ENCODE assay signal across 21 cellular contexts in genomic region chr10:53052765-53053164, GRCh38.
"Had no signal": no experiment of that assay in that cellular context is flagged by ENCODE, and none has a peak within 500 bp of the region (broad histone marks: within the 10 kb centered on the region; RNA-seq: fewer than 3 reads in every experiment).

No MANE protein-coding gene starts in this region.

- H3K27ac Mint-ChIP-seq: immature natural killer cell; naive thymus-derived CD8-positive, alpha-beta T cell; stimulated activated naive B cell treated with anti-CD40 and anti-IgM and Interleukin-4, amounts not matched to agents 10 μg/mL and 1 μg/mL and 100 μg/mL, for 72 hours had no signal

- H3K4me1 Mint-ChIP-seq: immature natural killer cell; naive thymus-derived CD8-positive, alpha-beta T cell; stimulated activated naive B cell treated with anti-CD40 and anti-IgM and Interleukin-4, amounts not matched to agents 10 μg/mL and 1 μg/mL and 100 μg/mL, for 72 hours had no signal

- ATAC-seq: foreskin keratinocyte; left colon; mucosa of descending colon; naive thymus-derived CD8-positive, alpha-beta T cell; right cardiac atrium had no signal

- H3K4me3 Mint-ChIP-seq: immature natural killer cell; naive thymus-derived CD8-positive, alpha-beta T cell; stimulated activated naive B cell treated with anti-CD40 and anti-IgM and Interleukin-4, amounts not matched to agents 10 μg/mL and 1 μg/mL and 100 μg/mL, for 72 hours had no signal

- H3K27me3 ChIP-seq: colonic mucosa, esophagus squamous epithelium, foreskin keratinocyte, ovary, spleen, stomach, transverse colon had no signal

- DNase-seq: colonic mucosa; dermis blood vessel endothelial cell; esophagus squamous epithelium; foreskin keratinocyte; immature natural killer cell; left colon; mammary epithelial cell; mucosa of descending colon; naive thymus-derived CD8-positive, alpha-beta T cell; nucleus accumbens; ovary; right cardiac atrium; spleen; stimulated activated CD4-positive, alpha-beta T cell treated with anti-CD3 and anti-CD28 coated beads, Interleukin-15, amount 100 ng/mL, for 24 hours; stimulated activated CD4-positive, alpha-beta T cell treated with anti-CD3 and anti-CD28 coated beads, Interleukin-1b, Interleukin-23, amount 100 ng/mL, for 48 hours; stimulated activated CD4-positive, alpha-beta T cell treated with anti-CD3 and anti-CD28 coated beads, Interleukin-4, amount 100 ng/mL, for 24 hours; stimulated activated naive B cell treated with anti-CD40 and anti-IgM and Interleukin-4, amounts not matched to agents 10 μg/mL and 1 μg/mL and 100 μg/mL, for 72 hours; stomach; substantia nigra; transverse colon had no signal

- H3K27me3 Mint-ChIP-seq: naive thymus-derived CD8-positive, alpha-beta T cell; stimulated activated naive B cell treated with anti-CD40 and anti-IgM and Interleukin-4, amounts not matched to agents 10 μg/mL and 1 μg/mL and 100 μg/mL, for 72 hours had no signal

- H3K9me3 Mint-ChIP-seq: stimulated activated naive B cell treated with anti-CD40 and anti-IgM and Interleukin-4, amounts not matched to agents 10 μg/mL and 1 μg/mL and 100 μg/mL, for 72 hours had no signal

- H3K4me1 ChIP-seq: colonic mucosa, esophagus squamous epithelium, foreskin keratinocyte, spleen, stomach, transverse colon had no signal

- H3K9me3 ChIP-seq: colonic mucosa, esophagus squamous epithelium, mucosa of descending colon, ovary, stomach, thoracic aorta, transverse colon had no signal

- H3K27ac ChIP-seq: colonic mucosa, esophagus squamous epithelium, foreskin keratinocyte, ovary, spleen, stomach, thoracic aorta, transverse colon had no signal

- H3K36me3 ChIP-seq: colonic mucosa, esophagus squamous epithelium, ovary, spleen, stomach, thoracic aorta, transverse colon had no signal

- H3K4me3 ChIP-seq: colonic mucosa, esophagus squamous epithelium, mucosa of descending colon, ovary, spleen, stomach, thoracic aorta, transverse colon had no signal

- H3K36me3 Mint-ChIP-seq: immature natural killer cell; naive thymus-derived CD8-positive, alpha-beta T cell; stimulated activated naive B cell treated with anti-CD40 and anti-IgM and Interleukin-4, amounts not matched to agents 10 μg/mL and 1 μg/mL and 100 μg/mL, for 72 hours had no signal
